In the genomic region with DNA sequence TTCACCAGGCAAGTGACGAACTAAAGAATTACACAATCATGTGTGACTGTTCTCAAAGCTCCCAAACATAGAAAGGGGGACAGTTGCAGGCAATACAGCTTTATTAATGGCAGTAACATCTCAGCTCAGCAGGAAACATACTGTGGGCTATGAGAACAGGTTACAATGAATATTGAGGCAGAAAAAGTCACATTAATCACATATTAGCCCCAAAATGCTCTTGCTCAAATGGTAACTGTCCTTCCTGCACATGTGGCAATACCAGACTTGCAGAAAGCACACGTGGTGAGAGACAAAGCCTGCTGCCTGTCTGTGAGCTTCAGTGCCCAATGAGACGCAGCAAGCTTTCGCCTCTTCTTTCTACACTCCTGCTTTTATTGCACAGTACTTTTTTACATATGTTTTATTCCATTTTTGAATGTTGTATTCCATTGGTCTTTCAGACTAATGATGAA, we compare ENCODE assay signal across 14 cellular contexts.
DNase-seq lines count a peak whose midpoint lies in the region; ATAC-seq and TF ChIP-seq lines count a peak whose summit lies in the region.
"Had no signal": no experiment of that assay in that cellular context is flagged by ENCODE, and none has a peak within 500 bp of the region (broad histone marks: within the 10 kb centered on the region; RNA-seq: fewer than 3 reads in every experiment).

No MANE protein-coding gene starts in this region.

- no peaks in the 10 kb centered on the region for H3K79me1 ChIP-seq in H9 (ENCODE audit: insufficient read depth, low read depth, low read length, poor library complexity, severe bottlenecking)
- no peaks in the 10 kb centered on the region for H3K79me1 ChIP-seq in neuronal stem cell (ENCODE audit: low read depth, low read length)

- no peaks in the 10 kb centered on the region for H3K23me2 ChIP-seq in H9 (ENCODE audit: insufficient read length, low read depth, low read length, poor library complexity, severe bottlenecking)

- no peak overlapping the region for H3K4me2 ChIP-seq in H9 (ENCODE audit: insufficient read depth, insufficient read length, low read length)
- peak overlapping the region; percentile 35 for H3K4me2 ChIP-seq in Karpas-422 (ENCODE audit: low read depth, low read length, poor library complexity, severe bottlenecking)
- no peak overlapping the region for H3K4me2 ChIP-seq in neuronal stem cell (ENCODE audit: insufficient read depth, low read length, poor library complexity, severe bottlenecking)

- no peak overlapping the region for H2BK120ac ChIP-seq in H9 (ENCODE audit: low read depth, low read length, poor library complexity, severe bottlenecking)
- no peak overlapping the region for H2BK120ac ChIP-seq in neuronal stem cell (ENCODE audit: low read depth, low read length)

- H3K9me2 ChIP-seq in Karpas-422 (replicated peaks; ENCODE audit: insufficient read depth, low read length) = no peaks in the 10 kb centered on the region

- H3K9me3 ChIP-seq in H9 (ENCODE audit: control insufficient read depth, low read depth, low read length) (no peaks in the 10 kb centered on the region), Karpas-422 (ENCODE audit: low read length) (no peaks in the 10 kb centered on the region), neuronal stem cell (replicated peaks in 1 of 2; ENCODE audit: control insufficient read depth in 2 of 2, insufficient read depth in 1 of 2, low read depth in 1 of 2, low read length in 2 of 2) (no peaks in the 10 kb centered on the region)
- H3K9me3 ChIP-seq: gastroesophageal sphincter, right atrium auricular region had no signal

- H3K36me3 Mint-ChIP-seq in activated T-cell treated with anti-CD3 and anti-CD28 coated beads, Interleukin-2, amount 50 U/mL, for 4 hours (ENCODE audit: insufficient read depth) = no peaks in the 10 kb centered on the region
- no peaks in the 10 kb centered on the region for H3K36me3 Mint-ChIP-seq in H9 (ENCODE audit: insufficient read depth in 1 of 3, low read depth in 3 of 3)

- intact Hi-C loops in sciatic nerve (cut with DNase I) = no loop called here

- H4K5ac ChIP-seq in H9 (ENCODE audit: insufficient read length, low read depth, low read length) = no peak overlapping the region

- H4K8ac ChIP-seq in H9 (replicated peaks; ENCODE audit: insufficient read length, low read depth, low read length) = no peak overlapping the region
- H4K8ac ChIP-seq in neuronal stem cell (ENCODE audit: low read depth, low read length) = no peak overlapping the region

- H3K27me3 ChIP-seq in H9 (ENCODE audit: insufficient read depth, low read length) = no peaks in the 10 kb centered on the region
- no peaks in the 10 kb centered on the region for H3K27me3 ChIP-seq in Karpas-422 (ENCODE audit: low read length)
- peaks cover 0 to 4% (median 0%) of the 10 kb centered on the region in 3 experiments for H3K27me3 ChIP-seq in neuronal stem cell (ENCODE audit: control insufficient read depth in 3 of 3, insufficient read depth in 3 of 3, low read depth in 1 of 3, low read length in 3 of 3)
- H3K27me3 ChIP-seq: right atrium auricular region had no signal

- H2BK20ac ChIP-seq in H9 (ENCODE audit: low read depth, low read length, poor library complexity, severe bottlenecking) = no peak overlapping the region

- peak in 1 of 2 donors; percentile 21 for ATAC-seq in activated T-cell treated with anti-CD3 and anti-CD28 coated beads, Interleukin-2, amount 50 U/mL, for 4 hours
- no peak for ATAC-seq in sciatic nerve
- ATAC-seq: gastroesophageal sphincter, Right ventricle myocardium inferior had no signal

- no peak overlapping the region for H2BK12ac ChIP-seq in H9 (ENCODE audit: insufficient read length, low read depth, low read length)
- no peak overlapping the region for H2BK12ac ChIP-seq in neuronal stem cell (ENCODE audit: low read length)

- no peak overlapping the region for H4K91ac ChIP-seq in H9 (ENCODE audit: insufficient read length, low read depth, low read length)
- no peak overlapping the region for H4K91ac ChIP-seq in neuronal stem cell (ENCODE audit: low read depth, low read length, poor library complexity)

- H3K36me3 ChIP-seq in Karpas-422 (ENCODE audit: insufficient read depth, low read length) = no peaks in the 10 kb centered on the region
- H3K36me3 ChIP-seq in neuronal stem cell (replicated peaks in 1 of 2; ENCODE audit: control insufficient read depth in 2 of 2, insufficient read depth in 2 of 2, low read length in 2 of 2) = no peaks in the 10 kb centered on the region
- H3K36me3 ChIP-seq: gastroesophageal sphincter, right atrium auricular region had no signal

- H3K4me3 Mint-ChIP-seq in activated T-cell treated with anti-CD3 and anti-CD28 coated beads, Interleukin-2, amount 50 U/mL, for 4 hours = peak overlapping the region; percentile 42
- no peak overlapping the region for H3K4me3 Mint-ChIP-seq in H9
- H3K4me3 Mint-ChIP-seq: central memory CD8-positive, alpha-beta T cell had no signal

- no peak for DNase-seq in activated T-cell treated with anti-CD3 and anti-CD28 coated beads, Interleukin-2, amount 50 U/mL, for 4 hours
- no peak for DNase-seq in activated T-cell treated with anti-CD3 and anti-CD28 coated beads, Interleukin-2, amount 50 U/mL, for 1 hour
- DNase-seq in H9 (no peak), Karpas-422 (peak; percentile 66), neuronal stem cell (ENCODE audit: low spot score) (no peak), ureter (ENCODE audit: low spot score) (no peak), sciatic nerve (ENCODE audit: low spot score) (no peak), ecto neural progenitor cell (ENCODE audit: low spot score) (no peak)
- DNase-seq: NCI-H1694 treated with DMSO at 0.1 percent for 48 hours had no signal

- no peaks in the 10 kb centered on the region for H4K20me1 ChIP-seq in H9 (ENCODE audit: control insufficient read depth, insufficient read depth, insufficient read length)
- no peaks in the 10 kb centered on the region for H4K20me1 ChIP-seq in Karpas-422 (ENCODE audit: insufficient read depth, low read depth, low read length)

- no peak overlapping the region for H3K27ac Mint-ChIP-seq in H9

- no peaks in the 10 kb centered on the region for H3K4me1 ChIP-seq in H9 (ENCODE audit: insufficient read depth, low read length)
- peaks cover 19% of the 10 kb centered on the region for H3K4me1 ChIP-seq in Karpas-422 (ENCODE audit: low read length)
- H3K4me1 ChIP-seq in neuronal stem cell (ENCODE audit: control insufficient read depth in 2 of 2, insufficient read depth in 1 of 2, low read depth in 1 of 2, low read length in 2 of 2) = peaks cover 0 to 6% of the 10 kb centered on the region in 2 donors
- H3K4me1 ChIP-seq: gastroesophageal sphincter, right atrium auricular region had no signal

- peak overlapping the region; percentile 56 for H2AFZ ChIP-seq in H9 (ENCODE audit: low read length)
- peak overlapping the region; percentile 94 for H2AFZ ChIP-seq in Karpas-422 (ENCODE audit: low read length)
- H2AFZ ChIP-seq in neuronal stem cell (ENCODE audit: low read length) = peak overlapping the region; percentile 77

- no peak overlapping the region for H3K23ac ChIP-seq in H9 (ENCODE audit: insufficient read length, low read depth, low read length)
- H3K23ac ChIP-seq in neuronal stem cell (ENCODE audit: low read depth, low read length, poor library complexity) = no peak overlapping the region

- H3K27ac ChIP-seq in H9 (ENCODE audit: insufficient read length, low read depth, low read length) (no peak overlapping the region), Karpas-422 (ENCODE audit: low read length) (no peak overlapping the region), neuronal stem cell (replicated peaks; ENCODE audit: low read length) (no peak overlapping the region)
- H3K27ac ChIP-seq: gastroesophageal sphincter had no signal

- H3K9me3 Mint-ChIP-seq in activated T-cell treated with anti-CD3 and anti-CD28 coated beads, Interleukin-2, amount 50 U/mL, for 4 hours = no peaks in the 10 kb centered on the region
- H3K9me3 Mint-ChIP-seq in H9 = no peaks in the 10 kb centered on the region
- H3K9me3 Mint-ChIP-seq: central memory CD8-positive, alpha-beta T cell had no signal

- no peak overlapping the region for H3K56ac ChIP-seq in H9 (ENCODE audit: insufficient read length, low read depth, low read length)

- H3K27me3 Mint-ChIP-seq in activated T-cell treated with anti-CD3 and anti-CD28 coated beads, Interleukin-2, amount 50 U/mL, for 4 hours (ENCODE audit: low read depth) = peaks cover 15% of the 10 kb centered on the region
- H3K27me3 Mint-ChIP-seq in H9 (ENCODE audit: low read depth) = no peaks in the 10 kb centered on the region

- H2AK5ac ChIP-seq in H9 (ENCODE audit: insufficient read length, low read length) (no peak overlapping the region), neuronal stem cell (ENCODE audit: low read depth, low read length) (no peak overlapping the region)

- H3K4ac ChIP-seq in H9 (ENCODE audit: low read depth, low read length) (no peak overlapping the region), neuronal stem cell (ENCODE audit: low read length) (no peak overlapping the region)

- peaks cover 11% of the 10 kb centered on the region for H3K4me1 Mint-ChIP-seq in activated T-cell treated with anti-CD3 and anti-CD28 coated beads, Interleukin-2, amount 50 U/mL, for 4 hours (ENCODE audit: low read depth)
- peaks cover 16 to 19% of the 10 kb centered on the region in 2 experiments for H3K4me1 Mint-ChIP-seq in H9

- no peak overlapping the region for H3K9ac ChIP-seq in H9 (ENCODE audit: extremely low read depth, insufficient read length, low read length)
- H3K9ac ChIP-seq in Karpas-422 (ENCODE audit: low read length) = peak overlapping the region; percentile 41
- no peak overlapping the region for H3K9ac ChIP-seq in neuronal stem cell (ENCODE audit: low read depth, low read length, poor library complexity)

- H2BK5ac ChIP-seq in H9 (ENCODE audit: insufficient read length, low read length) = no peak overlapping the region
- no peak overlapping the region for H2BK5ac ChIP-seq in neuronal stem cell (ENCODE audit: low read length)

- H3K18ac ChIP-seq in H9 (ENCODE audit: insufficient read length, low read depth, low read length) (no peak overlapping the region), neuronal stem cell (ENCODE audit: low read length) (no peak overlapping the region)

- H3K79me2 ChIP-seq in H9 (ENCODE audit: insufficient read depth, low read length) (no peaks in the 10 kb centered on the region), Karpas-422 (ENCODE audit: low read length) (no peaks in the 10 kb centered on the region)

- no peak for TF ChIP-seq CTCF in H9 (conservative IDR thresholded peaks at IDR 0.05)

- WGBS in H9 (ENCODE audit: extremely low coverage, insufficient read length, low lambda C conversion rate) = no CpG with 5 or more reads among the region's 4 CpGs
- WGBS in neuronal stem cell (ENCODE audit: extremely low coverage in 2 of 2, insufficient read length in 2 of 2, insufficient replicate concordance in 1 of 2), 2 donors = no CpG with 5 or more reads among the region's 4 CpGs

- peak overlapping the region; percentile 16; the same call in 1 of the 2 replicates for H3K4me3 ChIP-seq in Karpas-422 (ENCODE audit: low read length)
- H3K4me3 ChIP-seq in neuronal stem cell (ENCODE audit: low read length in 2 of 2) = no peak overlapping the region
- H3K4me3 ChIP-seq: gastroesophageal sphincter, lung, right atrium auricular region had no signal

- no peak overlapping the region for H3T11ph ChIP-seq in H9 (ENCODE audit: low read length)

- no peak overlapping the region for H3K14ac ChIP-seq in H9 (ENCODE audit: insufficient read depth, low read length)
- no peak overlapping the region for H3K14ac ChIP-seq in neuronal stem cell (ENCODE audit: low read length)

- no peak overlapping the region for H2BK15ac ChIP-seq in H9 (ENCODE audit: low read depth, low read length)
- no peak overlapping the region for H2BK15ac ChIP-seq in neuronal stem cell (ENCODE audit: low read length)
